ENCODE assay signal across 9 cellular contexts in the genomic region with DNA sequence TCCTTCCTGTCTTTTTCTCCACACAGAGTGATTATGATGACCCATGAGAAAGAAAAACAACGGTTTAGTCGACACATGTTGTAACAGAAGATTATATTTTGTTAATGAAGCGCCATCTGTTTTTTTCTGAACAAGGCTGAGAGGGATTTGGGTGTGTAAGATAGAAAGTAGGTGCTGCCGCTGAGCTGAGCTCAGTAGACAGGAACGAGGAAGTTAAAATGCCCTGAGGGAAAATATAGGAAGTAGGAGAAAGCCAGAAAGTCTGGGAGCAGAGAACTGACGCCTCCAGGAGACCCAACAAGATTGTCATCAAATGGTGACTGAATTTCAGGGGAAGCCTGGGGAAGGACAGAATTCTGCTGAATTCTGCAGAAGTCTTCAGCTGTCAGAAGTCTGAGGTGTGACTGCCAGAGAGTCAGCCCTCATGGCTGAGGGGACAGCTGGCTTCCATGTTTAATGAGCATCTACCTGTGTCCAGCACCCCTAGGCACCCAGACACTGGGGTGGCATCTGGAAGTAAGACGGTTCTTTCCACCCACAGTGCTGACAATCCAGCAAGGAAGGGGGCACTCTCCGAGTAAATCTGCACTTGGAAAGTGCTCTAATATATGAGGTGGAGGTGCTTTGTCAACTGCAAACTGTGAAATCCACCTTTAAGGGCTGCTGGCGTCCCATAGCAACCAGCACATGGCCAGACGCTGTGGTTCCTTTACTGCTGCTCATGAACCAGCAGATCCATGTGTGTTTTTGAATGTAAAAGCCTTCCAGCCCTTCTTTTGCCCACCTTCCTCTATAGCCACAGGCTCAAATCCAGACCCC. TPM values are rescaled to one million over a fixed set of nuclear protein-coding genes. Genes with fewer than 3 reads are reported as not detected.
DNase-seq lines count a peak whose midpoint lies in the region; ATAC-seq and TF ChIP-seq lines count a peak whose summit lies in the region.
"Had no signal": no experiment of that assay in that cellular context is flagged by ENCODE, and none has a peak within 500 bp of the region (broad histone marks: within the 10 kb centered on the region; RNA-seq: fewer than 3 reads in every experiment).

No MANE protein-coding gene starts in this region.

- peaks cover 3% of the 10 kb centered on the region for H3K27me3 Mint-ChIP-seq in dendritic cell treated with granulocyte-macrophage colony-stimulating factor and Interleukin-4, amounts not matched to agents 40 ng/mL and 50 ng/mL, for 4 days
- H3K27me3 Mint-ChIP-seq in nephron (ENCODE audit: low read depth): peaks cover 4% of the 10 kb centered on the region
- H3K27me3 Mint-ChIP-seq in stimulated activated naive CD8-positive, alpha-beta T cell treated with anti-CD3 and anti-CD28 coated beads, Interleukin-15, amount 100 ng/mL, for 72 hours: peaks cover 8% of the 10 kb centered on the region
- peaks cover 13% of the 10 kb centered on the region for H3K27me3 Mint-ChIP-seq in activated T-helper 1 cell treated with anti-CD3 and anti-CD28 coated beads, Interleukin-12 subunit alpha, Interleukin-12 subunit beta, Interleukin-2, Interleukin-4 antibody, amounts not matched to agents 30 ng/mL and 10 ng/mL and 1 ng/mL, durations not matched to agents 14 hours and 24 hours and 36 hours (ENCODE audit: insufficient read depth)

- no peak for ATAC-seq in HG02884 (IDR thresholded peaks at IDR 0.05; ENCODE audit: unreplicated experiment)
- ATAC-seq in stimulated activated naive CD8-positive, alpha-beta T cell treated with anti-CD3 and anti-CD28 coated beads, Interleukin-15, amount 100 ng/mL, for 72 hours: no peak
- ATAC-seq: T-helper 17 cell had no signal

- TF ChIP-seq CTCF in nephron (IDR thresholded peaks at IDR 0.05; ENCODE audit: unreplicated experiment in 3 of 3): no peak

- H3K27ac Mint-ChIP-seq in dendritic cell treated with granulocyte-macrophage colony-stimulating factor and Interleukin-4, amounts not matched to agents 40 ng/mL and 50 ng/mL, for 4 days: peak overlapping the region; percentile 95
- H3K27ac Mint-ChIP-seq in nephron: peak overlapping the region; percentile 43 to 73 (median 56)
- H3K27ac Mint-ChIP-seq in stimulated activated naive CD8-positive, alpha-beta T cell treated with anti-CD3 and anti-CD28 coated beads, Interleukin-15, amount 100 ng/mL, for 72 hours: no peak overlapping the region
- H3K27ac Mint-ChIP-seq in activated T-helper 1 cell treated with anti-CD3 and anti-CD28 coated beads, Interleukin-12 subunit alpha, Interleukin-12 subunit beta, Interleukin-2, Interleukin-4 antibody, amounts not matched to agents 30 ng/mL and 10 ng/mL and 1 ng/mL, durations not matched to agents 14 hours and 24 hours and 36 hours: no peak overlapping the region
- H3K27ac Mint-ChIP-seq: T-helper 17 cell had no signal

- H3K4me3 Mint-ChIP-seq in dendritic cell treated with granulocyte-macrophage colony-stimulating factor and Interleukin-4, amounts not matched to agents 40 ng/mL and 50 ng/mL, for 4 days: peak overlapping the region; percentile 60
- H3K4me3 Mint-ChIP-seq in nephron: no peak overlapping the region
- no peak overlapping the region for H3K4me3 Mint-ChIP-seq in stimulated activated naive CD8-positive, alpha-beta T cell treated with anti-CD3 and anti-CD28 coated beads, Interleukin-15, amount 100 ng/mL, for 72 hours
- H3K4me3 Mint-ChIP-seq in activated T-helper 1 cell treated with anti-CD3 and anti-CD28 coated beads, Interleukin-12 subunit alpha, Interleukin-12 subunit beta, Interleukin-2, Interleukin-4 antibody, amounts not matched to agents 30 ng/mL and 10 ng/mL and 1 ng/mL, durations not matched to agents 14 hours and 24 hours and 36 hours: no peak overlapping the region
- H3K4me3 Mint-ChIP-seq: T-helper 17 cell had no signal

- peaks cover 11% of the 10 kb centered on the region for H3K9me3 Mint-ChIP-seq in dendritic cell treated with granulocyte-macrophage colony-stimulating factor and Interleukin-4, amounts not matched to agents 40 ng/mL and 50 ng/mL, for 4 days
- peaks cover 4% of the 10 kb centered on the region for H3K9me3 Mint-ChIP-seq in nephron
- peaks cover 0 to 5% of the 10 kb centered on the region in 2 donors for H3K9me3 Mint-ChIP-seq in stimulated activated naive CD8-positive, alpha-beta T cell treated with anti-CD3 and anti-CD28 coated beads, Interleukin-15, amount 100 ng/mL, for 72 hours
- no peaks in the 10 kb centered on the region for H3K9me3 Mint-ChIP-seq in activated T-helper 1 cell treated with anti-CD3 and anti-CD28 coated beads, Interleukin-12 subunit alpha, Interleukin-12 subunit beta, Interleukin-2, Interleukin-4 antibody, amounts not matched to agents 30 ng/mL and 10 ng/mL and 1 ng/mL, durations not matched to agents 14 hours and 24 hours and 36 hours

- DNase-seq in Caki2 (ENCODE audit: low read depth): peak; percentile 81
- peak; percentile 49 to 59 for DNase-seq in NCI-H446 (lab: John Stamatoyannopoulos, UW)
- no peak for DNase-seq in stimulated activated naive CD8-positive, alpha-beta T cell treated with anti-CD3 and anti-CD28 coated beads, Interleukin-15, amount 100 ng/mL, for 72 hours
- no peak for DNase-seq in globus pallidus (ENCODE audit: low spot score)
- DNase-seq in activated T-helper 1 cell treated with anti-CD3 and anti-CD28 coated beads, Interleukin-12 subunit alpha, Interleukin-12 subunit beta, Interleukin-2, Interleukin-4 antibody, amounts not matched to agents 30 ng/mL and 10 ng/mL and 1 ng/mL, durations not matched to agents 14 hours and 24 hours and 36 hours (ENCODE audit: low spot score): no peak
- DNase-seq: T-helper 17 cell had no signal

- intact Hi-C loops in dendritic cell treated with granulocyte-macrophage colony-stimulating factor and Interleukin-4, amounts not matched to agents 40 ng/mL and 50 ng/mL, for 4 days (cut with micrococcal nuclease): no loop called here
- intact Hi-C loops in activated T-helper 1 cell treated with anti-CD3 and anti-CD28 coated beads, Interleukin-12 subunit alpha, Interleukin-12 subunit beta, Interleukin-2, Interleukin-4 antibody, amounts not matched to agents 30 ng/mL and 10 ng/mL and 1 ng/mL, durations not matched to agents 14 hours and 24 hours and 36 hours (cut with micrococcal nuclease): no loop called here

- no peaks in the 10 kb centered on the region for H3K36me3 Mint-ChIP-seq in dendritic cell treated with granulocyte-macrophage colony-stimulating factor and Interleukin-4, amounts not matched to agents 40 ng/mL and 50 ng/mL, for 4 days (ENCODE audit: low read depth)
- H3K36me3 Mint-ChIP-seq in nephron (ENCODE audit: low read depth): no peaks in the 10 kb centered on the region
- H3K36me3 Mint-ChIP-seq in activated T-helper 1 cell treated with anti-CD3 and anti-CD28 coated beads, Interleukin-12 subunit alpha, Interleukin-12 subunit beta, Interleukin-2, Interleukin-4 antibody, amounts not matched to agents 30 ng/mL and 10 ng/mL and 1 ng/mL, durations not matched to agents 14 hours and 24 hours and 36 hours (ENCODE audit: low read depth): no peaks in the 10 kb centered on the region

- peaks cover 77% of the 10 kb centered on the region for H3K4me1 Mint-ChIP-seq in dendritic cell treated with granulocyte-macrophage colony-stimulating factor and Interleukin-4, amounts not matched to agents 40 ng/mL and 50 ng/mL, for 4 days (ENCODE audit: low read depth)
- peaks cover 30% of the 10 kb centered on the region for H3K4me1 Mint-ChIP-seq in nephron
- H3K4me1 Mint-ChIP-seq in stimulated activated naive CD8-positive, alpha-beta T cell treated with anti-CD3 and anti-CD28 coated beads, Interleukin-15, amount 100 ng/mL, for 72 hours: no peaks in the 10 kb centered on the region
- no peaks in the 10 kb centered on the region for H3K4me1 Mint-ChIP-seq in activated T-helper 1 cell treated with anti-CD3 and anti-CD28 coated beads, Interleukin-12 subunit alpha, Interleukin-12 subunit beta, Interleukin-2, Interleukin-4 antibody, amounts not matched to agents 30 ng/mL and 10 ng/mL and 1 ng/mL, durations not matched to agents 14 hours and 24 hours and 36 hours (ENCODE audit: low read depth)

- in situ Hi-C loops in Caki2 (cut with HindIII; ENCODE audit: low pct_unique_long_range_greater_than_20kb, low sequenced_read_pairs): no loop called here

RNA-seq across cellular contexts. Expression of gene TSPAN15, which starts 12.5 kb away (rescaled TPM):
- 29.9 and 51.0 TPM in 2 replicates for total RNA-seq in Caki2 (2014; rRNA removed; shearing (Covaris generic); ENCODE audit: low replicate concordance)
- total RNA-seq in activated T-helper 1 cell treated with anti-CD3 and anti-CD28 coated beads, Interleukin-12 subunit alpha, Interleukin-12 subunit beta, Interleukin-2, Interleukin-4 antibody, amounts not matched to agents 30 ng/mL and 10 ng/mL and 1 ng/mL, durations not matched to agents 14 hours and 24 hours and 36 hours: 1.6 and 2.7 TPM in 2 replicates

RNA-seq across cellular contexts. Expression of gene TACR2, which starts 22.0 kb away (rescaled TPM):
- not detected in 2 replicates for total RNA-seq in Caki2 (2014; rRNA removed; shearing (Covaris generic); ENCODE audit: low replicate concordance)
- not detected in 2 replicates for total RNA-seq in activated T-helper 1 cell treated with anti-CD3 and anti-CD28 coated beads, Interleukin-12 subunit alpha, Interleukin-12 subunit beta, Interleukin-2, Interleukin-4 antibody, amounts not matched to agents 30 ng/mL and 10 ng/mL and 1 ng/mL, durations not matched to agents 14 hours and 24 hours and 36 hours
- total RNA-seq: T-helper 17 cell had no signal

Comparison
In these comparisons a context has a peak if more than half of its experiments do, and no peak if none do; other contexts are left out.
1. DNase-seq: peak in Caki2 (single experiment) and NCI-H446 (2 of 2); none in stimulated activated naive CD8-positive, alpha-beta T cell treated with anti-CD3 and anti-CD28 coated beads, Interleukin-15, amount 100 ng/mL, for 72 hours (0 of 2), globus pallidus (single experiment) and activated T-helper 1 cell treated with anti-CD3 and anti-CD28 coated beads, Interleukin-12 subunit alpha, Interleukin-12 subunit beta, Interleukin-2, Interleukin-4 antibody, amounts not matched to agents 30 ng/mL and 10 ng/mL and 1 ng/mL, durations not matched to agents 14 hours and 24 hours and 36 hours (single experiment).
2. H3K27ac Mint-ChIP-seq: peak in dendritic cell treated with granulocyte-macrophage colony-stimulating factor and Interleukin-4, amounts not matched to agents 40 ng/mL and 50 ng/mL, for 4 days (single experiment) and nephron (3 of 3); none in stimulated activated naive CD8-positive, alpha-beta T cell treated with anti-CD3 and anti-CD28 coated beads, Interleukin-15, amount 100 ng/mL, for 72 hours (0 of 2) and activated T-helper 1 cell treated with anti-CD3 and anti-CD28 coated beads, Interleukin-12 subunit alpha, Interleukin-12 subunit beta, Interleukin-2, Interleukin-4 antibody, amounts not matched to agents 30 ng/mL and 10 ng/mL and 1 ng/mL, durations not matched to agents 14 hours and 24 hours and 36 hours (single experiment).